8 cellular contexts compared by ENCODE assay signal in the genomic region with DNA sequence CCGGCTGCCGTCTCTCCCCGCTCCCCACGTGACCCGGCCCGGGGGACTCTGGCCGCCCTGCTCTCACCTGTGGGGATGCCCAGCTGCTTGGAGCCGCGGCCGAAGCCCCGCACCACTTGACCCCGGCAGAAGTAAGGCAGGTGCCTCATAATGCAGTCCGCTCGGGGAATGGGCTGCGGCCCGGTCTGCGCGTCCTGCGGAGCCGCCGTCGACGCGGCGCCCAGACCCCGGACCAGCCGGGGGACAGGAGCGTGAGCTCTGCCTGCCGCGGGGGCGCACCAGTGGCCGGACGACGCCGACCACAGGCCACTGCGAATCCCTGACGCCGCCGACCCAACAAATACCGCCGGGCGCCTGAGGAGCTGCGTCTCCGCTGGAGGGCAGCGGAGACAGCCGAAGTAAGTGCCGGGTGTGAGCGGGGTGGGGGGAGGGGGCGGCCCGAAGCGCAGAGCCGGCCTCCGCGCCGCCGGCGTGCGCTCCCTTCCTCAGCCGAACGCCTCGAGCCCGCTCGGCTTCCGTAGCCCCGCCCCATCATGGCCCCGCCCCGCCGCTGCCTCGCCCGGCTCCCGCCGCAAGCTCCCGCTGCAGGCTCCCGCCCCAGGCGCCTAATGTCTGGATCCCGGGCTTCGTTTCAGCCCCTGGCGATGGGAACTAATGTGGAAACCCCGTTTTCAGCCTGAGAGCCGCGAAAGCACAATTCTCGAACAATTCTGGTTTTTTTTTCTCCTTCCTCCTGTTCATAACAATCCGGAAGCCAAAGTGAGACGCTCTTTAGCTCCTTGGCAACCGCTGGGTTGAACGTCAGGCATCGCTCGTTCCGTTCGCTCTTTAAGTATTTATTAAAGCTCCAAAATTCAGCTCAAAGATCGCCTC. TPM values are rescaled to one million over a fixed set of nuclear protein-coding genes. Genes with fewer than 3 reads are reported as not detected.
DNase-seq lines count a peak whose midpoint lies in the region; ATAC-seq and TF ChIP-seq lines count a peak whose summit lies in the region.

A gene (minus strand): TSS at position 404 of the 873 bp plus-strand sequence. CDS start 255 bp downstream, at position 149.

- peak; percentile 71 to 78 for DNase-seq in Caco-2
- peak; percentile 49 for DNase-seq in HS-5 (ENCODE audit: low read depth)
- peak; percentile 58 to 75 for DNase-seq in NOMO-1 (lab: John Stamatoyannopoulos, UW; ENCODE audit: unreplicated experiment in 2 of 2)
- DNase-seq in activated CD8-positive, alpha-beta memory T cell treated with anti-CD3 and anti-CD28 coated beads, Interleukin-2, amount 50 U/mL, for 4 hours, result peak; percentile 95
- DNase-seq in endothelial cell (ENCODE audit: low spot score), result peak; percentile 97
- DNase-seq in midbrain (lab: John Stamatoyannopoulos, UW), result peak; percentile 92
- DNase-seq in stimulated activated CD8-positive, alpha-beta memory T cell treated with anti-CD3 and anti-CD28 coated beads, Interleukin-2, amount 100 ng/mL, for 48 hours (ENCODE audit: low read depth in 2 of 2), result peak; percentile 91 to 94

- H3K4me3 ChIP-seq in Caco-2 (ENCODE audit: low read depth, low read length), result peak within 1 kb of the TSS; percentile 54

- TF ChIP-seq CTCF in Caco-2 (IDR thresholded peaks at IDR 0.05; ENCODE audit: insufficient read depth in 1 of 2, low read depth in 1 of 2, low read length in 1 of 2, severe bottlenecking in 1 of 2, unreplicated experiment in 1 of 2) (peak in 1 of 2 experiments; percentile 17), endothelial cell (IDR thresholded peaks at IDR 0.05; ENCODE audit: unreplicated experiment) (peak; percentile 39)

- H3K27me3 Mint-ChIP-seq in Caco-2 (ENCODE audit: insufficient read depth, unreplicated experiment), result no peaks in the 10 kb centered on the region
- H3K27me3 Mint-ChIP-seq in endothelial cell (ENCODE audit: unreplicated experiment), result peaks cover 8% of the 10 kb centered on the region

- ATAC-seq in GM19468 (IDR thresholded peaks at IDR 0.05; ENCODE audit: extremely low read depth, unreplicated experiment), result peak; percentile 73

- H3K4me1 Mint-ChIP-seq in Caco-2 (ENCODE audit: low read depth, unreplicated experiment) (no peaks in the 10 kb centered on the region), endothelial cell (ENCODE audit: unreplicated experiment) (peaks cover 12% of the 10 kb centered on the region)

- POLR2A ChIA-PET in Caco-2 (lab: Charles Lee), result interaction anchor here (0.6 to 1.1 kb wide), 4 partner anchors 182 to 1562 kb away, joined by 3 read pairs; no protein-coding TSS in a partner anchor

- intact Hi-C loops in Caco-2 (cut with micrococcal nuclease; ENCODE audit: unreplicated experiment), result no loop called here

- CTCF ChIA-PET in Caco-2 (lab: Charles Lee), result interaction anchor here (0.6 to 1.4 kb wide), 4 partner anchors 34 to 1266 kb away, joined by 3 to 5 read pairs (median 4); no protein-coding TSS in a partner anchor

- no peaks in the 10 kb centered on the region for H3K9me3 ChIP-seq in Caco-2

- H3K9me3 Mint-ChIP-seq in Caco-2 (ENCODE audit: unreplicated experiment) (no peaks in the 10 kb centered on the region), endothelial cell (ENCODE audit: unreplicated experiment) (no peaks in the 10 kb centered on the region)

- H3K27me3 ChIP-seq in Caco-2 (replicated peaks; ENCODE audit: control insufficient read depth, insufficient read depth, low read length), result no peaks in the 10 kb centered on the region

- no peaks in the 10 kb centered on the region for H3K4me1 ChIP-seq in Caco-2

- H3K36me3 Mint-ChIP-seq in Caco-2 (ENCODE audit: insufficient read depth, unreplicated experiment) (peaks cover 7% of the 10 kb centered on the region), endothelial cell (ENCODE audit: low read depth, unreplicated experiment) (peaks cover 6% of the 10 kb centered on the region)

- BruUV-seq in Caco-2 (replicated peaks; lab: Mats Ljungman, UMichigan), result no TSS peak

- no peaks in the 10 kb centered on the region for H3K36me3 ChIP-seq in Caco-2 (ENCODE audit: control insufficient read depth, insufficient read depth, low read length)

- peak within 1 kb of the TSS; percentile 92 for H3K4me3 Mint-ChIP-seq in Caco-2 (ENCODE audit: unreplicated experiment)
- H3K4me3 Mint-ChIP-seq in endothelial cell (ENCODE audit: unreplicated experiment), result peak within 1 kb of the TSS; percentile 97

- H3K27ac Mint-ChIP-seq in Caco-2 (ENCODE audit: unreplicated experiment), result peak within 1 kb of the TSS; percentile 95
- peak within 1 kb of the TSS; percentile 98 for H3K27ac Mint-ChIP-seq in endothelial cell (ENCODE audit: unreplicated experiment)

RNA-seq across cellular contexts. Expression of the gene that starts here (rescaled TPM):
- total RNA-seq in Caco-2 (2022) (12.4 and 16.5 TPM in 2 replicates), endothelial cell (ENCODE audit: unreplicated experiment) (10.1 TPM)

Comparison
In these comparisons a context has a peak if more than half of its experiments do, and no peak if none do; other contexts are left out.
1. Peak in every context shown above with its lines: DNase-seq, ATAC-seq and H3K4me3 ChIP-seq.